25 cellular contexts compared by ENCODE assay signal in genomic region chr1:245014247-245015029, GRCh38.
A peak's percentile ranks its signal among the peaks of the same experiment; 100 is the strongest.
DNase-seq lines count a peak whose midpoint lies in the region; ATAC-seq, FAIRE-seq and TF ChIP-seq lines count a peak whose summit lies in the region.
"Had no signal": no experiment of that assay in that cellular context is flagged by ENCODE, and none has a peak within 500 bp of the region (broad histone marks: within the 10 kb centered on the region; RNA-seq: fewer than 3 reads in every experiment).

No MANE protein-coding gene starts in this region.

- H3K9me1 ChIP-seq in K562 (ENCODE audit: control insufficient read depth, insufficient read depth, low read length) = no peaks in the 10 kb centered on the region

- BruUV-seq in K562 (replicated peaks; lab: Mats Ljungman, UMichigan) = no TSS peak

- no peak for TF ChIP-seq RAD21 in K562 (CRISPR knock-in tag; conservative IDR thresholded peaks at IDR 0.05 in 1 of 2, IDR thresholded peaks at IDR 0.05 in 1 of 2)

- peak; percentile 27 for DNase-seq in activated CD4-positive, alpha-beta T cell treated with anti-CD3 and anti-CD28 coated beads, Interleukin-2, amount 10 ng/mL, durations not matched to agents 24 days and 14 days
- no peak for DNase-seq in activated CD4-positive, alpha-beta T cell treated with anti-CD3 and anti-CD28 coated beads for 36 hours
- DNase-seq in NCI-H69 (lab: John Stamatoyannopoulos, UW) (peak; percentile 53), K562 (ENCODE audit: extremely low read depth in 1 of 4, low spot score in 3 of 4) (no peak), mucosa of descending colon (no peak), spleen (no peak)
- no peak for DNase-seq in activated CD4-positive, CD25-positive, alpha-beta regulatory T cell treated with anti-CD3 and anti-CD28 coated beads, Interleukin-2, amount 50 U/mL, for 72 hours
- DNase-seq: ACHN, BE2C, GDM1, HCEC 1CT, Kasumi-1, NCI-H1092 treated with DMSO at 0.1 percent for 48 hours, NCI-H1436, NCI-H187, NCI-H2107, NCI-H524, SHP77 had no signal

- H3K4me3 ChIP-seq in K562 (no peak overlapping the region), mucosa of descending colon (no peak overlapping the region), spleen (no peak overlapping the region)
- H3K4me3 ChIP-seq: GM12878 had no signal

- no peak overlapping the region for H3K27ac Mint-ChIP-seq in activated CD4-positive, alpha-beta T cell treated with anti-CD3 and anti-CD28 coated beads, Interleukin-2, amount 10 ng/mL, durations not matched to agents 24 days and 14 days
- no peak overlapping the region for H3K27ac Mint-ChIP-seq in activated CD4-positive, alpha-beta T cell treated with anti-CD3 and anti-CD28 coated beads for 36 hours
- H3K27ac Mint-ChIP-seq: CD14-positive monocyte had no signal

- POLR2A ChIA-PET in activated CD4-positive, alpha-beta T cell treated with anti-CD3 and anti-CD28 coated beads for 36 hours (lab: Charles Lee) = no interaction called here
- POLR2A ChIA-PET in K562 (lab: Yijun Ruan, JAX) = no interaction called here

- no peak for TF ChIP-seq EP300 in K562 (IDR thresholded peaks at IDR 0.05; ENCODE audit: low read length)

- no peak overlapping the region for H2AFZ ChIP-seq in K562 (ENCODE audit: low read depth, low read length)

- no peak overlapping the region for H3K4me3 Mint-ChIP-seq in activated CD4-positive, alpha-beta T cell treated with anti-CD3 and anti-CD28 coated beads, Interleukin-2, amount 10 ng/mL, durations not matched to agents 24 days and 14 days
- no peak overlapping the region for H3K4me3 Mint-ChIP-seq in activated CD4-positive, alpha-beta T cell treated with anti-CD3 and anti-CD28 coated beads for 36 hours
- H3K4me3 Mint-ChIP-seq: CD14-positive monocyte had no signal

- H3K9me3 ChIP-seq in K562 (replicated peaks; ENCODE audit: control insufficient read depth, insufficient read depth, low read depth, low read length) (no peaks in the 10 kb centered on the region), mucosa of descending colon (no peaks in the 10 kb centered on the region), spleen (no peaks in the 10 kb centered on the region)
- H3K9me3 ChIP-seq: BE2C had no signal

- H3K27me3 ChIP-seq in K562 (ENCODE audit: control insufficient read depth in 2 of 2, insufficient read depth in 2 of 2, low read length in 2 of 2) = no peaks in the 10 kb centered on the region
- no peaks in the 10 kb centered on the region for H3K27me3 ChIP-seq in spleen (replicated peaks in 1 of 7)
- H3K27me3 ChIP-seq: BE2C had no signal

- TF ChIP-seq POLR2A in K562 (conservative IDR thresholded peaks at IDR 0.05) (no peak), spleen (IDR thresholded peaks at IDR 0.05) (no peak)

- FAIRE-seq in K562 (lab: Jason Lieb, UNC) = peak; percentile 56
- FAIRE-seq: GM12878, H1, HepG2 had no signal

- in situ Hi-C loops in K562 (cut with MboI) = no loop called here

- H3K9me3 Mint-ChIP-seq in activated CD4-positive, alpha-beta T cell treated with anti-CD3 and anti-CD28 coated beads, Interleukin-2, amount 10 ng/mL, durations not matched to agents 24 days and 14 days = no peaks in the 10 kb centered on the region
- no peaks in the 10 kb centered on the region for H3K9me3 Mint-ChIP-seq in activated CD4-positive, alpha-beta T cell treated with anti-CD3 and anti-CD28 coated beads for 36 hours (ENCODE audit: low read depth)
- H3K9me3 Mint-ChIP-seq: CD14-positive monocyte had no signal

- peaks cover 2% of the 10 kb centered on the region for H3K27me3 Mint-ChIP-seq in activated CD4-positive, alpha-beta T cell treated with anti-CD3 and anti-CD28 coated beads, Interleukin-2, amount 10 ng/mL, durations not matched to agents 24 days and 14 days
- no peaks in the 10 kb centered on the region for H3K27me3 Mint-ChIP-seq in activated CD4-positive, alpha-beta T cell treated with anti-CD3 and anti-CD28 coated beads for 36 hours

- no peaks in the 10 kb centered on the region for H4K20me1 ChIP-seq in K562 (replicated peaks; ENCODE audit: control insufficient read depth, insufficient read depth, low read length)

- CTCF ChIA-PET in activated CD4-positive, alpha-beta T cell treated with anti-CD3 and anti-CD28 coated beads for 36 hours (lab: Charles Lee) = no interaction called here
- CTCF ChIA-PET in K562 (lab: Yijun Ruan, JAX; ENCODE audit: low intra/inter-chr PET ratio) = no interaction called here

- H3K36me3 Mint-ChIP-seq in activated CD4-positive, alpha-beta T cell treated with anti-CD3 and anti-CD28 coated beads, Interleukin-2, amount 10 ng/mL, durations not matched to agents 24 days and 14 days (ENCODE audit: low read depth) = no peaks in the 10 kb centered on the region
- no peaks in the 10 kb centered on the region for H3K36me3 Mint-ChIP-seq in activated CD4-positive, alpha-beta T cell treated with anti-CD3 and anti-CD28 coated beads for 36 hours (ENCODE audit: low read depth)

- peaks cover 4% of the 10 kb centered on the region for H3K4me1 Mint-ChIP-seq in activated CD4-positive, alpha-beta T cell treated with anti-CD3 and anti-CD28 coated beads, Interleukin-2, amount 10 ng/mL, durations not matched to agents 24 days and 14 days
- H3K4me1 Mint-ChIP-seq in activated CD4-positive, alpha-beta T cell treated with anti-CD3 and anti-CD28 coated beads for 36 hours = peaks cover 13% of the 10 kb centered on the region

- TF ChIP-seq CTCF in K562 (IDR thresholded peaks at IDR 0.05 in 2 of 3, conservative IDR thresholded peaks at IDR 0.05 in 1 of 3; ENCODE audit: insufficient read depth in 2 of 3, low read depth in 1 of 3, low read length in 3 of 3) (no peak), mucosa of descending colon (IDR thresholded peaks at IDR 0.05) (no peak), spleen (IDR thresholded peaks at IDR 0.05 in 8 of 11, conservative IDR thresholded peaks at IDR 0.05 in 3 of 11) (no peak)

- ATAC-seq in activated CD4-positive, alpha-beta T cell treated with anti-CD3 and anti-CD28 coated beads for 36 hours = no peak
- ATAC-seq in K562 (no peak), mucosa of descending colon (peak; percentile 81), HG03442 (IDR thresholded peaks at IDR 0.05; ENCODE audit: unreplicated experiment) (no peak)
- ATAC-seq: GM12878, HepG2 had no signal

- H3K36me3 ChIP-seq in K562 (ENCODE audit: control insufficient read depth, insufficient read depth, low read length) (peaks cover 4% of the 10 kb centered on the region; the same call in 1 of the 3 replicates), mucosa of descending colon (ENCODE audit: low read depth) (no peaks in the 10 kb centered on the region), spleen (no peaks in the 10 kb centered on the region)
- H3K36me3 ChIP-seq: BE2C had no signal

- WGBS in K562 (ENCODE audit: insufficient coverage, low coverage, missing lambda C conversion rate) = 70% methylated on average over 3 of the region's 3 CpGs
- WGBS in spleen, 5 donors = 72 to 100% (median 94%) methylated on average over 3 of the region's 3 CpGs

- H3K9ac ChIP-seq in K562 (ENCODE audit: insufficient read depth in 1 of 2, low read depth in 2 of 2, low read length in 2 of 2) = no peak overlapping the region

- no peaks in the 10 kb centered on the region for H3K79me2 ChIP-seq in K562 (ENCODE audit: control insufficient read depth, insufficient read depth, low read length)

- intact Hi-C loops in activated CD4-positive, alpha-beta T cell treated with anti-CD3 and anti-CD28 coated beads, Interleukin-2, amount 10 ng/mL, durations not matched to agents 24 days and 14 days (cut with micrococcal nuclease) = no loop called here
- intact Hi-C loops in activated CD4-positive, alpha-beta T cell treated with anti-CD3 and anti-CD28 coated beads for 36 hours (cut with DNase I, micrococcal nuclease) = no loop called here
- intact Hi-C loops in K562 (cut with micrococcal nuclease) (no loop called here), mucosa of descending colon (cut with DNase I, micrococcal nuclease) (no loop called here), spleen (cut with DNase I; ENCODE audit: low total_unique reads) (no loop called here)

- H3K4me1 ChIP-seq in K562 (replicated peaks in 1 of 2; ENCODE audit: control insufficient read depth in 2 of 2, insufficient read depth in 2 of 2, low read length in 2 of 2) (no peaks in the 10 kb centered on the region; a peak in 1 of 5 replicates), mucosa of descending colon (ENCODE audit: low read depth) (no peaks in the 10 kb centered on the region), spleen (no peaks in the 10 kb centered on the region)

- H3K27ac ChIP-seq in K562 (ENCODE audit: extremely low read depth, low read depth, low read length) = no peak overlapping the region
- H3K27ac ChIP-seq in spleen = no peak overlapping the region
- H3K27ac ChIP-seq: 22Rv1, RWPE1 had no signal

- H3K4me2 ChIP-seq in K562 (ENCODE audit: insufficient read depth, low read length) = no peak overlapping the region

TF ChIP-seq in K562, 482 proteins besides CTCF, POLR2A, EP300 and RAD21:
- TF ChIP-seq TCF15 (CRISPR knock-in tag; IDR thresholded peaks at IDR 0.05) = no peak

Comparison
In these comparisons a context has a peak if more than half of its experiments do, and no peak if none do; other contexts are left out.
1. DNase-seq: peak in activated CD4-positive, alpha-beta T cell treated with anti-CD3 and anti-CD28 coated beads, Interleukin-2, amount 10 ng/mL, durations not matched to agents 24 days and 14 days (single experiment) and NCI-H69 (single experiment); none in activated CD4-positive, alpha-beta T cell treated with anti-CD3 and anti-CD28 coated beads for 36 hours (single experiment), K562 (0 of 4), mucosa of descending colon (0 of 3), activated CD4-positive, CD25-positive, alpha-beta regulatory T cell treated with anti-CD3 and anti-CD28 coated beads, Interleukin-2, amount 50 U/mL, for 72 hours (single experiment) and spleen (single experiment).